In genomic region chr2:61664190-61664589, GRCh38 we compare ENCODE assay signal across 26 cellular contexts.
"Had no signal": no experiment of that assay in that cellular context is flagged by ENCODE, and none has a peak within 500 bp of the region (broad histone marks: within the 10 kb centered on the region; RNA-seq: fewer than 3 reads in every experiment).

No MANE protein-coding gene starts in this region.

- H3K9me3 ChIP-seq: left lung, lower lobe of right lung, ovary, right atrium auricular region, stomach, testis, thyroid gland, transverse colon, upper lobe of left lung, vagina had no signal

- H2AFZ ChIP-seq: hepatocyte had no signal

- ATAC-seq: left colon; left lung; lower lobe of right lung; naive thymus-derived CD8-positive, alpha-beta T cell; sciatic nerve; stimulated activated naive B cell treated with anti-CD40 and anti-IgM and Interleukin-4, amounts not matched to agents 10 μg/mL and 1 μg/mL and 100 μg/mL, for 72 hours; stimulated activated naive CD8-positive, alpha-beta T cell treated with anti-CD3 and anti-CD28 coated beads, Interleukin-15, Interleukin-2, amounts not matched to agents 100 U/mL and 50 U/mL, for 24 hours had no signal

- H3K4me1 ChIP-seq: left lung, lower lobe of right lung, testis, thyroid gland, transverse colon, upper lobe of left lung had no signal

- H3K4me3 ChIP-seq: hepatocyte, left lung, lower lobe of right lung, ovary, right atrium auricular region, skin epidermis, stomach, testis, thyroid gland, transverse colon, upper lobe of left lung, vagina had no signal

- H3K27ac Mint-ChIP-seq: progenitor cell of endocrine pancreas; stimulated activated naive B cell treated with anti-CD40 and anti-IgM and Interleukin-4, amounts not matched to agents 10 μg/mL and 1 μg/mL and 100 μg/mL, for 72 hours had no signal

- H3K4me3 Mint-ChIP-seq: naive thymus-derived CD8-positive, alpha-beta T cell; stimulated activated naive B cell treated with anti-CD40 and anti-IgM and Interleukin-4, amounts not matched to agents 10 μg/mL and 1 μg/mL and 100 μg/mL, for 72 hours had no signal

- H3K4me2 ChIP-seq: hepatocyte had no signal

- H3K27me3 ChIP-seq: hepatocyte, left lung, ovary, right atrium auricular region, stomach, testis, thyroid gland, transverse colon, upper lobe of left lung, vagina had no signal

- H3K36me3 ChIP-seq: left lung, lower lobe of right lung, ovary, right atrium auricular region, stomach, thyroid gland, transverse colon, upper lobe of left lung, vagina had no signal

- H3K79me2 ChIP-seq: hepatocyte had no signal

- DNase-seq: kidney; left colon; left lung; lower lobe of right lung; mammary epithelial cell; mesenchymal stem cell; naive thymus-derived CD8-positive, alpha-beta T cell; ovary; stimulated activated CD4-positive, alpha-beta T cell treated with anti-CD3 and anti-CD28 coated beads, Interleukin-12 subunit alpha, Interleukin-12 subunit beta, amount 100 ng/mL, for 4 hours; stimulated activated CD4-positive, alpha-beta T cell treated with anti-CD3 and anti-CD28 coated beads, Interleukin-15, amount 100 ng/mL, for 24 hours; stimulated activated CD4-positive, alpha-beta T cell treated with anti-CD3 and anti-CD28 coated beads, Interleukin-2, amount 100 ng/mL, for 24 hours; stimulated activated CD4-positive, alpha-beta T cell treated with anti-CD3 and anti-CD28 coated beads, Interleukin-4, amount 100 ng/mL, for 1 hour; stimulated activated naive B cell treated with anti-CD40 and anti-IgM and Interleukin-4, amounts not matched to agents 10 μg/mL and 1 μg/mL and 100 μg/mL, for 72 hours; stimulated activated naive CD8-positive, alpha-beta T cell treated with anti-CD3 and anti-CD28 coated beads, Interleukin-15, Interleukin-2, amounts not matched to agents 100 U/mL and 50 U/mL, for 24 hours; stomach; testis; thyroid gland; transverse colon; upper lobe of left lung had no signal

- H3K27ac ChIP-seq: hepatocyte, left lung, lower lobe of right lung, ovary, right atrium auricular region, skin epidermis, testis, thyroid gland, transverse colon, upper lobe of left lung, vagina had no signal

- H3K27me3 Mint-ChIP-seq: progenitor cell of endocrine pancreas had no signal

- H3K9me3 Mint-ChIP-seq: naive thymus-derived CD8-positive, alpha-beta T cell; stimulated activated naive B cell treated with anti-CD40 and anti-IgM and Interleukin-4, amounts not matched to agents 10 μg/mL and 1 μg/mL and 100 μg/mL, for 72 hours had no signal

- H3K4me1 Mint-ChIP-seq: stimulated activated naive B cell treated with anti-CD40 and anti-IgM and Interleukin-4, amounts not matched to agents 10 μg/mL and 1 μg/mL and 100 μg/mL, for 72 hours had no signal

- H3K36me3 Mint-ChIP-seq: naive thymus-derived CD8-positive, alpha-beta T cell; stimulated activated naive B cell treated with anti-CD40 and anti-IgM and Interleukin-4, amounts not matched to agents 10 μg/mL and 1 μg/mL and 100 μg/mL, for 72 hours had no signal

- FAIRE-seq: islet of Langerhans, kidney had no signal
